Comparison of ENCODE assay signal across 16 cellular contexts in genomic region chrX:148522006-148522405, GRCh38. TPM values are rescaled to one million over a fixed set of nuclear protein-coding genes. Genes with fewer than 3 reads are reported as not detected.
DNase-seq lines count a peak whose midpoint lies in the region; ATAC-seq and TF ChIP-seq lines count a peak whose summit lies in the region.
"Had no signal": no experiment of that assay in that cellular context is flagged by ENCODE, and none has a peak within 500 bp of the region (broad histone marks: within the 10 kb centered on the region; RNA-seq: fewer than 3 reads in every experiment).

No MANE protein-coding gene starts in this region.

- DNase-seq in Karpas-422 (peak; percentile 97), MV-4-11 (lab: John Stamatoyannopoulos, UW) (no peak)
- DNase-seq: Caco-2; CD4-positive, CD25-positive, alpha-beta regulatory T cell; CD8-positive, alpha-beta T cell; DMS153; DMS79; H9 had no signal

- H3K9ac ChIP-seq in Karpas-422 (ENCODE audit: low read length) (peak overlapping the region; percentile 75), OCI-LY3 (ENCODE audit: low read length) (no peak overlapping the region), SU-DHL-6 (ENCODE audit: low read length) (peak overlapping the region; percentile 55)

- H3K9me2 ChIP-seq in Karpas-422 (replicated peaks; ENCODE audit: insufficient read depth, low read length) (no peaks in the 10 kb centered on the region), SU-DHL-6 (replicated peaks; ENCODE audit: insufficient read depth, low read length) (no peaks in the 10 kb centered on the region)

- H4K20me1 ChIP-seq in Karpas-422 (ENCODE audit: insufficient read depth, low read depth, low read length) (no peaks in the 10 kb centered on the region), OCI-LY3 (ENCODE audit: insufficient read depth, low read length) (no peaks in the 10 kb centered on the region), SU-DHL-6 (ENCODE audit: low read depth, low read length) (no peaks in the 10 kb centered on the region)

- H2AFZ ChIP-seq in Karpas-422 (ENCODE audit: low read length) (no peak overlapping the region), OCI-LY3 (ENCODE audit: low read depth, low read length) (no peak overlapping the region), SU-DHL-6 (ENCODE audit: low read depth, low read length, severe bottlenecking) (no peak overlapping the region)
- H2AFZ ChIP-seq: GM23338 had no signal

- H3K27ac ChIP-seq in Karpas-422 (ENCODE audit: low read length): peak overlapping the region; percentile 99
- H3K27ac ChIP-seq in OCI-LY3 (ENCODE audit: low read length): no peak overlapping the region
- H3K27ac ChIP-seq in SU-DHL-6 (ENCODE audit: low read depth, low read length): peak overlapping the region; percentile 96
- H3K27ac ChIP-seq: C4-2B had no signal

- no peak for TF ChIP-seq CTCF in OCI-LY3 (IDR thresholded peaks at IDR 0.05; ENCODE audit: low read depth, low read length)
- TF ChIP-seq CTCF in SU-DHL-6 (IDR thresholded peaks at IDR 0.05; ENCODE audit: insufficient read depth, low read length, poor library complexity, severe bottlenecking): no peak

- no peaks in the 10 kb centered on the region for H3K27me3 ChIP-seq in Karpas-422 (ENCODE audit: low read length)
- peaks cover 3% of the 10 kb centered on the region; the same call in 1 of the 2 replicates for H3K27me3 ChIP-seq in OCI-LY3 (ENCODE audit: low read depth, low read length)
- H3K27me3 ChIP-seq in SU-DHL-6 (ENCODE audit: low read length): no peaks in the 10 kb centered on the region

- H3K4me1 ChIP-seq in Karpas-422 (ENCODE audit: low read length) (peaks cover 98% of the 10 kb centered on the region), OCI-LY3 (ENCODE audit: low read length) (peaks cover 10% of the 10 kb centered on the region)
- H3K4me1 ChIP-seq: Caco-2 had no signal

- peaks cover 39% of the 10 kb centered on the region for H3F3A ChIP-seq in SU-DHL-6 (ENCODE audit: insufficient read depth)

- H3K4me2 ChIP-seq in Karpas-422 (ENCODE audit: low read depth, low read length, poor library complexity, severe bottlenecking) (peak overlapping the region; percentile 79), OCI-LY3 (ENCODE audit: low read length) (peak overlapping the region; percentile 15), SU-DHL-6 (ENCODE audit: low read depth, low read length, poor library complexity, severe bottlenecking) (peak overlapping the region; percentile 90)
- H3K4me2 ChIP-seq: GM23338 had no signal

- ATAC-seq in HG03439 (IDR thresholded peaks at IDR 0.05; ENCODE audit: unreplicated experiment) (no peak), GM19467 (IDR thresholded peaks at IDR 0.05; ENCODE audit: unreplicated experiment) (no peak)
- ATAC-seq: CD8-positive, alpha-beta T cell; GM23338; HCT116 had no signal

- H3K4me3 ChIP-seq in Karpas-422 (ENCODE audit: low read length): peak overlapping the region; percentile 48
- no peak overlapping the region for H3K4me3 ChIP-seq in OCI-LY3 (ENCODE audit: low read length)
- peak overlapping the region; percentile 5 for H3K4me3 ChIP-seq in SU-DHL-6 (ENCODE audit: insufficient read depth, low read length, poor library complexity, severe bottlenecking)
- H3K4me3 ChIP-seq: GM23338 had no signal

- H3K36me3 ChIP-seq in Karpas-422 (ENCODE audit: insufficient read depth, low read length) (peaks cover 9% of the 10 kb centered on the region), OCI-LY3 (replicated peaks; ENCODE audit: low read depth, low read length) (no peaks in the 10 kb centered on the region), SU-DHL-6 (ENCODE audit: low read length) (no peaks in the 10 kb centered on the region)

- H3K79me2 ChIP-seq in Karpas-422 (ENCODE audit: low read length): peaks cover 88% of the 10 kb centered on the region
- no peaks in the 10 kb centered on the region for H3K79me2 ChIP-seq in OCI-LY3 (ENCODE audit: low read length)
- peaks cover 91% of the 10 kb centered on the region for H3K79me2 ChIP-seq in SU-DHL-6 (ENCODE audit: insufficient read depth, low read length)

- H3K9me3 ChIP-seq in Karpas-422 (ENCODE audit: low read length): no peaks in the 10 kb centered on the region
- H3K9me3 ChIP-seq in OCI-LY3 (ENCODE audit: insufficient read depth, low read length): no peaks in the 10 kb centered on the region
- H3K9me3 ChIP-seq in SU-DHL-6 (ENCODE audit: insufficient read depth, low read length): no peaks in the 10 kb centered on the region
- H3K9me3 ChIP-seq: Caco-2 had no signal

RNA-seq across cellular contexts. Expression of gene AFF2, which starts 21.6 kb away (rescaled TPM):
- total RNA-seq in Karpas-422 (2014; rRNA removed; shearing (Covaris generic); ENCODE audit: low replicate concordance): 80.7 and 231 TPM in 2 replicates
- total RNA-seq: A673 had no signal

Comparison
In these comparisons a context has a peak if more than half of its experiments do, and no peak if none do; other contexts are left out.
1. H3K4me2 ChIP-seq: peak in every context shown above with its lines; median percentile 90 in SU-DHL-6; 79 in Karpas-422; 15 in OCI-LY3.